10 cellular contexts compared by ENCODE assay signal in genomic region chr9:90433398-90433890, GRCh38.
DNase-seq lines count a peak whose midpoint lies in the region; ATAC-seq, FAIRE-seq and TF ChIP-seq lines count a peak whose summit lies in the region.
"Had no signal": no experiment of that assay in that cellular context is flagged by ENCODE, and none has a peak within 500 bp of the region (broad histone marks: within the 10 kb centered on the region; RNA-seq: fewer than 3 reads in every experiment).

No MANE protein-coding gene starts in this region.

- H4K20me1 ChIP-seq in astrocyte (ENCODE audit: insufficient read depth, low read length), result no peaks in the 10 kb centered on the region

- FAIRE-seq in astrocyte (lab: Jason Lieb, UNC), result no peak

- H3K4me1 Mint-ChIP-seq in astrocyte (ENCODE audit: low read depth, unreplicated experiment), result peaks cover 14% of the 10 kb centered on the region
- H3K4me1 Mint-ChIP-seq in activated CD4-positive, alpha-beta T cell treated with anti-CD3 and anti-CD28 coated beads, Interleukin-2, amount 10 ng/mL, durations not matched to agents 7 days and 5 days, result no peaks in the 10 kb centered on the region
- H3K4me1 Mint-ChIP-seq: activated naive CD4-positive, alpha-beta T cell treated with anti-CD3 and anti-CD28 coated beads, Interleukin-2, amount 10 ng/mL, durations not matched to agents 7 days and 5 days had no signal

- peak overlapping the region; percentile 73 for H3K4me3 Mint-ChIP-seq in astrocyte (ENCODE audit: unreplicated experiment)
- no peak overlapping the region for H3K4me3 Mint-ChIP-seq in activated CD4-positive, alpha-beta T cell treated with anti-CD3 and anti-CD28 coated beads, Interleukin-2, amount 10 ng/mL, durations not matched to agents 7 days and 5 days
- H3K4me3 Mint-ChIP-seq: activated naive CD4-positive, alpha-beta T cell treated with anti-CD3 and anti-CD28 coated beads, Interleukin-2, amount 10 ng/mL, durations not matched to agents 7 days and 5 days had no signal

- peak overlapping the region; percentile 63 for H3K27ac ChIP-seq in astrocyte (ENCODE audit: low read depth, low read length)
- H3K27ac ChIP-seq in iPS-18a (ENCODE audit: low read length), result no peak overlapping the region
- H3K27ac ChIP-seq: suprapubic skin had no signal

- H3K79me2 ChIP-seq in astrocyte (ENCODE audit: insufficient read depth, low read length), result no peaks in the 10 kb centered on the region

- H3K4me1 ChIP-seq in astrocyte (ENCODE audit: insufficient read depth, low read length) (peaks cover 9% of the 10 kb centered on the region), iPS-18a (ENCODE audit: control insufficient read depth, low read depth, low read length) (peaks cover 37% of the 10 kb centered on the region)

- POLR2A ChIA-PET in activated CD4-positive, alpha-beta T cell treated with anti-CD3 and anti-CD28 coated beads, Interleukin-2, amount 10 ng/mL, durations not matched to agents 7 days and 5 days (lab: Charles Lee), result no interaction called here

- H3K36me3 ChIP-seq in astrocyte (ENCODE audit: insufficient read depth, low read length) (no peaks in the 10 kb centered on the region), iPS-18a (ENCODE audit: control insufficient read depth, low read depth, low read length) (no peaks in the 10 kb centered on the region)
- H3K36me3 ChIP-seq: suprapubic skin had no signal

- ATAC-seq in sciatic nerve (peak; percentile 60), HG02623 (IDR thresholded peaks at IDR 0.05; ENCODE audit: unreplicated experiment) (no peak)

- H3K9me3 ChIP-seq in astrocyte (ENCODE audit: insufficient read depth, low read depth, low read length) (no peaks in the 10 kb centered on the region), iPS-18a (ENCODE audit: control insufficient read depth, low read depth, low read length) (no peaks in the 10 kb centered on the region)
- H3K9me3 ChIP-seq: suprapubic skin had no signal

- no peak for TF ChIP-seq CTCF in astrocyte (IDR thresholded peaks at IDR 0.05; ENCODE audit: insufficient read depth, low read depth, low read length)

- H3K27me3 ChIP-seq in astrocyte (ENCODE audit: insufficient read depth, low read length) (no peaks in the 10 kb centered on the region), iPS-18a (ENCODE audit: control insufficient read depth, insufficient read depth, low read length) (peaks cover 13% of the 10 kb centered on the region)

- intact Hi-C loops in sciatic nerve (cut with DNase I), result no loop called here

- H3K27me3 Mint-ChIP-seq in astrocyte (ENCODE audit: low read depth, unreplicated experiment), result peaks cover 2% of the 10 kb centered on the region
- peaks cover 32% of the 10 kb centered on the region for H3K27me3 Mint-ChIP-seq in activated CD4-positive, alpha-beta T cell treated with anti-CD3 and anti-CD28 coated beads, Interleukin-2, amount 10 ng/mL, durations not matched to agents 7 days and 5 days

- CTCF ChIA-PET in activated CD4-positive, alpha-beta T cell treated with anti-CD3 and anti-CD28 coated beads, Interleukin-2, amount 10 ng/mL, durations not matched to agents 7 days and 5 days (lab: Charles Lee), result no interaction called here

- H3K4me3 ChIP-seq in astrocyte (ENCODE audit: insufficient read depth, low read depth, low read length) (peak overlapping the region; percentile 33), iPS-18a (ENCODE audit: low read length) (peak overlapping the region; percentile 46)
- H3K4me3 ChIP-seq: suprapubic skin had no signal

- H3K4me2 ChIP-seq in astrocyte (ENCODE audit: low read length), result peak overlapping the region; percentile 82

- H3K9ac ChIP-seq in astrocyte (ENCODE audit: low read length) (peak overlapping the region; percentile 72), iPS-18a (ENCODE audit: low read length) (no peak overlapping the region)

- DNase-seq in HT1080 (ENCODE audit: low read depth) (peak; percentile 43), astrocyte (ENCODE audit: low read depth) (peak; percentile 29), sciatic nerve (ENCODE audit: low spot score) (no peak), SW 1271 (lab: John Stamatoyannopoulos, UW) (no peak)
- DNase-seq in activated CD8-positive, alpha-beta memory T cell treated with anti-CD3 and anti-CD28 coated beads, Interleukin-2, amount 50 U/mL, for 4 hours, result no peak
- no peak for DNase-seq in activated CD4-positive, alpha-beta T cell treated with anti-CD3 and anti-CD28 coated beads, Interleukin-2, amount 10 ng/mL, durations not matched to agents 7 days and 5 days
- DNase-seq: activated naive CD4-positive, alpha-beta T cell treated with anti-CD3 and anti-CD28 coated beads, Interleukin-2, amount 10 ng/mL, durations not matched to agents 7 days and 5 days had no signal

- H3K36me3 Mint-ChIP-seq in astrocyte (ENCODE audit: low read depth, unreplicated experiment), result no peaks in the 10 kb centered on the region
- H3K36me3 Mint-ChIP-seq in activated CD4-positive, alpha-beta T cell treated with anti-CD3 and anti-CD28 coated beads, Interleukin-2, amount 10 ng/mL, durations not matched to agents 7 days and 5 days (ENCODE audit: low read depth), result no peaks in the 10 kb centered on the region
- H3K36me3 Mint-ChIP-seq: activated naive CD4-positive, alpha-beta T cell treated with anti-CD3 and anti-CD28 coated beads, Interleukin-2, amount 10 ng/mL, durations not matched to agents 7 days and 5 days had no signal

- no peaks in the 10 kb centered on the region for H3K9me3 Mint-ChIP-seq in astrocyte (ENCODE audit: unreplicated experiment)
- H3K9me3 Mint-ChIP-seq in activated CD4-positive, alpha-beta T cell treated with anti-CD3 and anti-CD28 coated beads, Interleukin-2, amount 10 ng/mL, durations not matched to agents 7 days and 5 days, result no peaks in the 10 kb centered on the region
- H3K9me3 Mint-ChIP-seq: activated naive CD4-positive, alpha-beta T cell treated with anti-CD3 and anti-CD28 coated beads, Interleukin-2, amount 10 ng/mL, durations not matched to agents 7 days and 5 days had no signal

- H3K27ac Mint-ChIP-seq in astrocyte (ENCODE audit: unreplicated experiment), result peak overlapping the region; percentile 93
- H3K27ac Mint-ChIP-seq in activated CD4-positive, alpha-beta T cell treated with anti-CD3 and anti-CD28 coated beads, Interleukin-2, amount 10 ng/mL, durations not matched to agents 7 days and 5 days, result no peak overlapping the region
- H3K27ac Mint-ChIP-seq: activated naive CD4-positive, alpha-beta T cell treated with anti-CD3 and anti-CD28 coated beads, Interleukin-2, amount 10 ng/mL, durations not matched to agents 7 days and 5 days had no signal

- peak overlapping the region; percentile 89 for H2AFZ ChIP-seq in astrocyte (ENCODE audit: low read depth, low read length)

Comparison
In these comparisons a context has a peak if more than half of its experiments do, and no peak if none do; other contexts are left out.
1. DNase-seq: peak in HT1080 (single experiment) and astrocyte (single experiment); none in sciatic nerve (single experiment), SW 1271 (0 of 2), activated CD8-positive, alpha-beta memory T cell treated with anti-CD3 and anti-CD28 coated beads, Interleukin-2, amount 50 U/mL, for 4 hours (single experiment) and activated CD4-positive, alpha-beta T cell treated with anti-CD3 and anti-CD28 coated beads, Interleukin-2, amount 10 ng/mL, durations not matched to agents 7 days and 5 days (single experiment).